2 cellular contexts compared by ENCODE assay signal in the genomic region with DNA sequence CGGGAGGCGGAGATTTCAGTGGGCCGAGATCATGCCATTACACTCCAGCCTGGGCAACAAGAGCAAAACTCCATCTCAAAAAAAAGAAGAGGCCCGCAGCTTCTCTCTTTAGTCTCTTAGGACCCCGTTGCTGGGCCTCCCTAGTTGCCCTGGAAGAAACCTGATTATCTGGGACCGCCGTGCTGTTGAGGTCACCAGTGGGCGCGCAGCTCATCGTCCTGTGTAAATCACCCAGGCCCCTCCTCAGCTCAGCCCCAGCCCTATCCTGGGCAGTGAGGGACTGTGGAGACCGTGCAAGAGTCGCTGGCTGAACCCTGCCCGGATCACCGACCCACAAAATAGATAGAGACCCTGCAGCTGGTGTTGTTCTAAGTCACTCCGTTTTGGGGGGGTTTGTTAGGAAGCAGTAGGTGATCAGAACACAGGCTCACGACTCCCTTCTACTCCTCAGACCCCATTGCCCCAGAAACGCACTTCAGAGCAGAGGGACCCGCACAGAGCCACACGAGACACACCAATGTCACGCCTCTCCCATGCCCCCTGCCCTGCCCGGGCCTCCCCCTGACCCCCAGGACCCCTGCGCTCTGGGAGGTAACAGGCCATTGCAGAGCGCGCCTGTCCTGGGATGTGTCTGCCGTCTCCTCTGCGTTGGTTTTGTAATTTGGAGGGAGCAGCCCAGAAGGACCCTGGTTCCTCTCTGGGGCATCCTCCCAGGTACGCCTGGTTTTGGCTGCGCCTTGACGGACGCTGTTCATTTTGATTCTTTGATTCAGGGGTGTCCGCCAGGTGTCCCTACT.
TF ChIP-seq lines count a peak whose summit lies in the region.

No MANE protein-coding gene starts in this region.

TF ChIP-seq in SK-N-SH, 30 proteins besides CTCF, POLR2A, EP300 and RAD21 (continued from another document):
- TF ChIP-seq, protein P1, sequence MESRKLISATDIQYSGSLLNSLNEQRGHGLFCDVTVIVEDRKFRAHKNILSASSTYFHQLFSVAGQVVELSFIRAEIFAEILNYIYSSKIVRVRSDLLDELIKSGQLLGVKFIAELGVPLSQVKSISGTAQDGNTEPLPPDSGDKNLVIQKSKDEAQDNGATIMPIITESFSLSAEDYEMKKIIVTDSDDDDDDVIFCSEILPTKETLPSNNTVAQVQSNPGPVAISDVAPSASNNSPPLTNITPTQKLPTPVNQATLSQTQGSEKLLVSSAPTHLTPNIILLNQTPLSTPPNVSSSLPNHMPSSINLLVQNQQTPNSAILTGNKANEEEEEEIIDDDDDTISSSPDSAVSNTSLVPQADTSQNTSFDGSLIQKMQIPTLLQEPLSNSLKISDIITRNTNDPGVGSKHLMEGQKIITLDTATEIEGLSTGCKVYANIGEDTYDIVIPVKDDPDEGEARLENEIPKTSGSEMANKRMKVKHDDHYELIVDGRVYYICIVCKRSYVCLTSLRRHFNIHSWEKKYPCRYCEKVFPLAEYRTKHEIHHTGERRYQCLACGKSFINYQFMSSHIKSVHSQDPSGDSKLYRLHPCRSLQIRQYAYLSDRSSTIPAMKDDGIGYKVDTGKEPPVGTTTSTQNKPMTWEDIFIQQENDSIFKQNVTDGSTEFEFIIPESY (IDR thresholded peaks at IDR 0.05; ENCODE audit: borderline replicate concordance, low read depth) = no peak
- TF ChIP-seq SIN3A (IDR thresholded peaks at IDR 0.05; ENCODE audit: borderline replicate concordance, low read depth, low read length) (no peak), SMC3 (IDR thresholded peaks at IDR 0.05; ENCODE audit: low read depth, low read length) (no peak), POLR2AphosphoS5 (IDR thresholded peaks at IDR 0.05; ENCODE audit: low read depth, low read length) (no peak), TAF1 (IDR thresholded peaks at IDR 0.05; ENCODE audit: borderline replicate concordance, low read depth, low read length) (no peak), IRF3 (IDR thresholded peaks at IDR 0.05; ENCODE audit: low read depth, low read length) (no peak), NFIC (IDR thresholded peaks at IDR 0.05; ENCODE audit: borderline replicate concordance) (no peak), MXI1 (IDR thresholded peaks at IDR 0.05; ENCODE audit: low read depth, low read length) (no peak)
- TF ChIP-seq, protein P2, sequence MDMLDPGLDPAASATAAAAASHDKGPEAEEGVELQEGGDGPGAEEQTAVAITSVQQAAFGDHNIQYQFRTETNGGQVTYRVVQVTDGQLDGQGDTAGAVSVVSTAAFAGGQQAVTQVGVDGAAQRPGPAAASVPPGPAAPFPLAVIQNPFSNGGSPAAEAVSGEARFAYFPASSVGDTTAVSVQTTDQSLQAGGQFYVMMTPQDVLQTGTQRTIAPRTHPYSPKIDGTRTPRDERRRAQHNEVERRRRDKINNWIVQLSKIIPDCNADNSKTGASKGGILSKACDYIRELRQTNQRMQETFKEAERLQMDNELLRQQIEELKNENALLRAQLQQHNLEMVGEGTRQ (IDR thresholded peaks at IDR 0.05; ENCODE audit: borderline replicate concordance, low read depth, low read length) = no peak
- TF ChIP-seq, protein P3, sequence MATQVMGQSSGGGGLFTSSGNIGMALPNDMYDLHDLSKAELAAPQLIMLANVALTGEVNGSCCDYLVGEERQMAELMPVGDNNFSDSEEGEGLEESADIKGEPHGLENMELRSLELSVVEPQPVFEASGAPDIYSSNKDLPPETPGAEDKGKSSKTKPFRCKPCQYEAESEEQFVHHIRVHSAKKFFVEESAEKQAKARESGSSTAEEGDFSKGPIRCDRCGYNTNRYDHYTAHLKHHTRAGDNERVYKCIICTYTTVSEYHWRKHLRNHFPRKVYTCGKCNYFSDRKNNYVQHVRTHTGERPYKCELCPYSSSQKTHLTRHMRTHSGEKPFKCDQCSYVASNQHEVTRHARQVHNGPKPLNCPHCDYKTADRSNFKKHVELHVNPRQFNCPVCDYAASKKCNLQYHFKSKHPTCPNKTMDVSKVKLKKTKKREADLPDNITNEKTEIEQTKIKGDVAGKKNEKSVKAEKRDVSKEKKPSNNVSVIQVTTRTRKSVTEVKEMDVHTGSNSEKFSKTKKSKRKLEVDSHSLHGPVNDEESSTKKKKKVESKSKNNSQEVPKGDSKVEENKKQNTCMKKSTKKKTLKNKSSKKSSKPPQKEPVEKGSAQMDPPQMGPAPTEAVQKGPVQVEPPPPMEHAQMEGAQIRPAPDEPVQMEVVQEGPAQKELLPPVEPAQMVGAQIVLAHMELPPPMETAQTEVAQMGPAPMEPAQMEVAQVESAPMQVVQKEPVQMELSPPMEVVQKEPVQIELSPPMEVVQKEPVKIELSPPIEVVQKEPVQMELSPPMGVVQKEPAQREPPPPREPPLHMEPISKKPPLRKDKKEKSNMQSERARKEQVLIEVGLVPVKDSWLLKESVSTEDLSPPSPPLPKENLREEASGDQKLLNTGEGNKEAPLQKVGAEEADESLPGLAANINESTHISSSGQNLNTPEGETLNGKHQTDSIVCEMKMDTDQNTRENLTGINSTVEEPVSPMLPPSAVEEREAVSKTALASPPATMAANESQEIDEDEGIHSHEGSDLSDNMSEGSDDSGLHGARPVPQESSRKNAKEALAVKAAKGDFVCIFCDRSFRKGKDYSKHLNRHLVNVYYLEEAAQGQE (IDR thresholded peaks at IDR 0.05; ENCODE audit: low read depth, low read length) = no peak

TF ChIP-seq in SK-N-SH treated with all-trans-retinoic acid at 6 μM for 48 hours, 23 proteins besides CTCF, POLR2A, EP300 and RAD21 (continued from another document):
- TF ChIP-seq, protein P4, sequence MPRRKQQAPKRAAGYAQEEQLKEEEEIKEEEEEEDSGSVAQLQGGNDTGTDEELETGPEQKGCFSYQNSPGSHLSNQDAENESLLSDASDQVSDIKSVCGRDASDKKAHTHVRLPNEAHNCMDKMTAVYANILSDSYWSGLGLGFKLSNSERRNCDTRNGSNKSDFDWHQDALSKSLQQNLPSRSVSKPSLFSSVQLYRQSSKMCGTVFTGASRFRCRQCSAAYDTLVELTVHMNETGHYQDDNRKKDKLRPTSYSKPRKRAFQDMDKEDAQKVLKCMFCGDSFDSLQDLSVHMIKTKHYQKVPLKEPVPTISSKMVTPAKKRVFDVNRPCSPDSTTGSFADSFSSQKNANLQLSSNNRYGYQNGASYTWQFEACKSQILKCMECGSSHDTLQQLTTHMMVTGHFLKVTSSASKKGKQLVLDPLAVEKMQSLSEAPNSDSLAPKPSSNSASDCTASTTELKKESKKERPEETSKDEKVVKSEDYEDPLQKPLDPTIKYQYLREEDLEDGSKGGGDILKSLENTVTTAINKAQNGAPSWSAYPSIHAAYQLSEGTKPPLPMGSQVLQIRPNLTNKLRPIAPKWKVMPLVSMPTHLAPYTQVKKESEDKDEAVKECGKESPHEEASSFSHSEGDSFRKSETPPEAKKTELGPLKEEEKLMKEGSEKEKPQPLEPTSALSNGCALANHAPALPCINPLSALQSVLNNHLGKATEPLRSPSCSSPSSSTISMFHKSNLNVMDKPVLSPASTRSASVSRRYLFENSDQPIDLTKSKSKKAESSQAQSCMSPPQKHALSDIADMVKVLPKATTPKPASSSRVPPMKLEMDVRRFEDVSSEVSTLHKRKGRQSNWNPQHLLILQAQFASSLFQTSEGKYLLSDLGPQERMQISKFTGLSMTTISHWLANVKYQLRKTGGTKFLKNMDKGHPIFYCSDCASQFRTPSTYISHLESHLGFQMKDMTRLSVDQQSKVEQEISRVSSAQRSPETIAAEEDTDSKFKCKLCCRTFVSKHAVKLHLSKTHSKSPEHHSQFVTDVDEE (CRISPR knock-in tag; IDR thresholded peaks at IDR 0.05) = no peak
- no peak for TF ChIP-seq SNAI2 (CRISPR knock-in tag; IDR thresholded peaks at IDR 0.05)
- TF ChIP-seq ZFP3 (CRISPR knock-in tag; IDR thresholded peaks at IDR 0.05) = no peak
- no peak for TF ChIP-seq OSR1 (CRISPR knock-in tag; IDR thresholded peaks at IDR 0.05)
- TF ChIP-seq ZNF565 (CRISPR knock-in tag; conservative IDR thresholded peaks at IDR 0.05; ENCODE audit: low read depth) = no peak
